In genomic region chr7:151768805-151769188, GRCh38 we compare ENCODE assay signal across 17 cellular contexts.
A peak's percentile ranks its signal among the peaks of the same experiment; 100 is the strongest.
DNase-seq lines count a peak whose midpoint lies in the region; ATAC-seq, FAIRE-seq and TF ChIP-seq lines count a peak whose summit lies in the region.
"Had no signal": no experiment of that assay in that cellular context is flagged by ENCODE, and none has a peak within 500 bp of the region (broad histone marks: within the 10 kb centered on the region; RNA-seq: fewer than 3 reads in every experiment).

No MANE protein-coding gene starts in this region.

- intact Hi-C loops in GM12878 (cut with micrococcal nuclease; ENCODE audit: unreplicated experiment): no loop called here

- H3K4me3 Mint-ChIP-seq in activated CD4-positive, alpha-beta memory T cell treated with anti-CD3 and anti-CD28 coated beads, Interleukin-2, amount 10 ng/mL, durations not matched to agents 7 days and 5 days: no peak overlapping the region
- H3K4me3 Mint-ChIP-seq in stimulated activated naive CD8-positive, alpha-beta T cell treated with anti-CD3 and anti-CD28 coated beads, Interleukin-15, amount 100 ng/mL, for 72 hours: peak overlapping the region; percentile 84 to 85
- H3K4me3 Mint-ChIP-seq: WTC11 had no signal

- H3K4me1 ChIP-seq in GM12878 (ENCODE audit: control insufficient read depth, insufficient read depth, low read length): peaks cover 16% of the 10 kb centered on the region

- FAIRE-seq in GM12878 (lab: Jason Lieb, UNC): peak; percentile 49

- no peak for ATAC-seq in GM12878
- no peak for ATAC-seq in stimulated activated naive CD8-positive, alpha-beta T cell treated with anti-CD3 and anti-CD28 coated beads, Interleukin-15, amount 100 ng/mL, for 72 hours
- ATAC-seq: HCT116, WTC11 had no signal

- no peaks in the 10 kb centered on the region for H3K36me3 Mint-ChIP-seq in activated CD4-positive, alpha-beta memory T cell treated with anti-CD3 and anti-CD28 coated beads, Interleukin-2, amount 10 ng/mL, durations not matched to agents 7 days and 5 days (ENCODE audit: low read depth)
- H3K36me3 Mint-ChIP-seq: WTC11 had no signal

- no peak overlapping the region for H3K9ac ChIP-seq in GM12878 (ENCODE audit: control insufficient read depth, insufficient read depth, low read length)

- POLR2A ChIA-PET in activated CD4-positive, alpha-beta memory T cell treated with anti-CD3 and anti-CD28 coated beads, Interleukin-2, amount 10 ng/mL, durations not matched to agents 7 days and 5 days (lab: Charles Lee): interaction anchor here (0.7 to 2.3 kb wide), 3 partner anchors 9 to 136 kb away, joined by 4 to 8 read pairs (median 6); partner anchors contain the start of gene PRKAG2
- POLR2A ChIA-PET in GM12878 (lab: Charles Lee): no interaction called here

- no peaks in the 10 kb centered on the region for H3K79me2 ChIP-seq in GM12878 (ENCODE audit: control insufficient read depth, insufficient read depth, low read length)

- no peaks in the 10 kb centered on the region for H3K27me3 ChIP-seq in GM12878 (replicated peaks in 1 of 2; ENCODE audit: control insufficient read depth in 2 of 2, insufficient read depth in 2 of 2, low read length in 1 of 2)
- H3K27me3 ChIP-seq: esophagus muscularis mucosa, neutrophil had no signal

- no peak for TF ChIP-seq POLR2A in GM12878 (IDR thresholded peaks at IDR 0.05; ENCODE audit: low read depth, low read length)

- TF ChIP-seq EP300 in GM12878 (IDR thresholded peaks at IDR 0.05; ENCODE audit: borderline replicate concordance in 1 of 2, control insufficient read depth in 1 of 2, low read depth in 2 of 2, low read length in 2 of 2): no peak

- no peaks in the 10 kb centered on the region for H4K20me1 ChIP-seq in GM12878 (ENCODE audit: control insufficient read depth, insufficient read depth)

- TF ChIP-seq RAD21 in GM12878 (IDR thresholded peaks at IDR 0.05; ENCODE audit: insufficient read depth, low read depth, low read length): no peak

- peak overlapping the region; percentile 18 for H2AFZ ChIP-seq in GM12878 (ENCODE audit: control insufficient read depth, low read depth, low read length)

- H3K9me3 Mint-ChIP-seq in activated CD4-positive, alpha-beta memory T cell treated with anti-CD3 and anti-CD28 coated beads, Interleukin-2, amount 10 ng/mL, durations not matched to agents 7 days and 5 days: peaks cover 5% of the 10 kb centered on the region
- peaks cover 15 to 16% of the 10 kb centered on the region in 2 donors for H3K9me3 Mint-ChIP-seq in stimulated activated naive CD8-positive, alpha-beta T cell treated with anti-CD3 and anti-CD28 coated beads, Interleukin-15, amount 100 ng/mL, for 72 hours
- H3K9me3 Mint-ChIP-seq: WTC11 had no signal

- H3K27ac ChIP-seq in GM12878 (ENCODE audit: control insufficient read depth, insufficient read depth): peak overlapping the region; percentile 65
- H3K27ac ChIP-seq: esophagus muscularis mucosa, neutrophil had no signal

- peak overlapping the region; percentile 84 for H3K27ac Mint-ChIP-seq in activated CD4-positive, alpha-beta memory T cell treated with anti-CD3 and anti-CD28 coated beads, Interleukin-2, amount 10 ng/mL, durations not matched to agents 7 days and 5 days
- H3K27ac Mint-ChIP-seq in stimulated activated naive CD8-positive, alpha-beta T cell treated with anti-CD3 and anti-CD28 coated beads, Interleukin-15, amount 100 ng/mL, for 72 hours: peak overlapping the region; percentile 92 to 98
- H3K27ac Mint-ChIP-seq: WTC11 had no signal

- DNase-seq in activated T-cell treated with anti-CD3 and anti-CD28 coated beads, Interleukin-2, amount 50 U/mL, for 1 hour: peak; percentile 41
- DNase-seq in activated T-cell treated with anti-CD3 and anti-CD28 coated beads for 4 hours (no peak), GM12878 (ENCODE audit: low read depth, low spot score) (no peak), NCI-H1048 (lab: John Stamatoyannopoulos, UW) (no peak), DMS79 treated with DMSO at 0.1 percent for 48 hours (lab: John Stamatoyannopoulos, UW) (no peak)
- no peak for DNase-seq in activated CD4-positive, alpha-beta memory T cell treated with anti-CD3 and anti-CD28 coated beads, Interleukin-2, amount 10 ng/mL, durations not matched to agents 7 days and 5 days
- DNase-seq in stimulated activated naive CD8-positive, alpha-beta T cell treated with anti-CD3 and anti-CD28 coated beads, Interleukin-15, amount 100 ng/mL, for 72 hours: no peak
- DNase-seq in stimulated activated CD4-positive, alpha-beta T cell treated with anti-CD3 and anti-CD28 coated beads, Interleukin-2, amount 100 ng/mL, for 24 hours: no peak
- DNase-seq: ACHN, KG1, midbrain, NCI-H2081, trophoblast cell had no signal

- H3K27me3 Mint-ChIP-seq in activated CD4-positive, alpha-beta memory T cell treated with anti-CD3 and anti-CD28 coated beads, Interleukin-2, amount 10 ng/mL, durations not matched to agents 7 days and 5 days: no peaks in the 10 kb centered on the region
- no peaks in the 10 kb centered on the region for H3K27me3 Mint-ChIP-seq in stimulated activated naive CD8-positive, alpha-beta T cell treated with anti-CD3 and anti-CD28 coated beads, Interleukin-15, amount 100 ng/mL, for 72 hours

- TF ChIP-seq CTCF in GM12878 (IDR thresholded peaks at IDR 0.05 in 2 of 3, conservative IDR thresholded peaks at IDR 0.05 in 1 of 3; ENCODE audit: control insufficient read depth in 2 of 3, extremely low read depth in 1 of 3, insufficient read depth in 1 of 3, low read depth in 3 of 3, low read length in 3 of 3): no peak

- no peaks in the 10 kb centered on the region; the same call in 1 of the 3 replicates for H3K9me3 ChIP-seq in GM12878 (replicated peaks; ENCODE audit: control insufficient read depth, insufficient read depth, low read length)
- H3K9me3 ChIP-seq: esophagus muscularis mucosa had no signal

- WGBS in GM12878 (ENCODE audit: insufficient coverage, insufficient replicate concordance, low lambda C conversion rate, missing lambda C conversion rate): 93% methylated on average over 2 of the region's 2 CpGs

- SMC1A ChIA-PET in GM12878 (lab: Charles Lee; ENCODE audit: uncharacterized antibody, unreplicated experiment): no interaction called here

- no TSS peak for BruUV-seq in GM12878 (replicated peaks; lab: Mats Ljungman, UMichigan)

- no peaks in the 10 kb centered on the region for H3K36me3 ChIP-seq in GM12878 (ENCODE audit: control insufficient read depth in 2 of 2, insufficient read depth in 2 of 2, low read length in 1 of 2)
- H3K36me3 ChIP-seq: esophagus muscularis mucosa, neutrophil had no signal

- peak overlapping the region; percentile 9; the same call in 1 of the 2 replicates for H3K4me2 ChIP-seq in GM12878 (ENCODE audit: control insufficient read depth, insufficient read depth)

- H3K4me1 Mint-ChIP-seq in activated CD4-positive, alpha-beta memory T cell treated with anti-CD3 and anti-CD28 coated beads, Interleukin-2, amount 10 ng/mL, durations not matched to agents 7 days and 5 days: peaks cover 34% of the 10 kb centered on the region
- peaks cover 83% of the 10 kb centered on the region for H3K4me1 Mint-ChIP-seq in stimulated activated naive CD8-positive, alpha-beta T cell treated with anti-CD3 and anti-CD28 coated beads, Interleukin-15, amount 100 ng/mL, for 72 hours
- H3K4me1 Mint-ChIP-seq: WTC11 had no signal

- in situ Hi-C loops in GM12878 (cut with MboI): no loop called here

- CTCF ChIA-PET in activated CD4-positive, alpha-beta memory T cell treated with anti-CD3 and anti-CD28 coated beads, Interleukin-2, amount 10 ng/mL, durations not matched to agents 7 days and 5 days (lab: Charles Lee): interaction anchor here (0.9 to 4.7 kb wide), 3 partner anchors 9 to 14 kb away, joined by 3 to 32 read pairs (median 9); no protein-coding TSS in a partner anchor
- CTCF ChIA-PET in GM12878 (lab: Yijun Ruan, JAX): interaction anchor here (1.9 to 2.0 kb wide), 2 partner anchors 10 to 14 kb away, joined by 9 to 21 read pairs; no protein-coding TSS in a partner anchor

- RAD21 ChIA-PET in GM12878 (lab: Charles Lee; ENCODE audit: unreplicated experiment): no interaction called here

- no peak overlapping the region for H3K4me3 ChIP-seq in GM12878
- H3K4me3 ChIP-seq: esophagus muscularis mucosa had no signal

TF ChIP-seq in GM12878, 131 proteins besides CTCF, POLR2A, EP300 and RAD21:
- TF ChIP-seq ZNF217 (IDR thresholded peaks at IDR 0.05): no peak
- TF ChIP-seq ESRRA (IDR thresholded peaks at IDR 0.05; ENCODE audit: low read length): no peak
- no peak for TF ChIP-seq BMI1 (IDR thresholded peaks at IDR 0.05; ENCODE audit: borderline replicate concordance)
- TF ChIP-seq HDGF (IDR thresholded peaks at IDR 0.05): no peak
- no peak for TF ChIP-seq GATAD2B (conservative IDR thresholded peaks at IDR 0.05; ENCODE audit: low read depth)
- TF ChIP-seq BRCA1 (IDR thresholded peaks at IDR 0.05; ENCODE audit: low read depth, low read length): no peak
- TF ChIP-seq MXI1 (IDR thresholded peaks at IDR 0.05; ENCODE audit: low read depth, low read length): no peak
- TF ChIP-seq NFIC (IDR thresholded peaks at IDR 0.05; ENCODE audit: low read depth, low read length): no peak
- TF ChIP-seq TCF3 (IDR thresholded peaks at IDR 0.05; ENCODE audit: borderline replicate concordance, insufficient read depth, low read depth, low read length): no peak
- TF ChIP-seq FOXM1 (IDR thresholded peaks at IDR 0.05; ENCODE audit: low read depth, low read length): no peak
- TF ChIP-seq FOXK2 (IDR thresholded peaks at IDR 0.05): no peak
- TF ChIP-seq ZBTB4 (CRISPR knock-in tag; IDR thresholded peaks at IDR 0.05): no peak
